In genomic region chr10:26391701-26392695, GRCh38 we compare ENCODE assay signal across 1 cellular context.
TF ChIP-seq lines count a peak whose summit lies in the region.

No MANE protein-coding gene starts in this region.

TF ChIP-seq in HepG2, 621 proteins besides CTCF, POLR2A, EP300 and RAD21 (continued from another document):
- no peak for TF ChIP-seq GMEB1 (CRISPR knock-in tag; IDR thresholded peaks at IDR 0.05; ENCODE audit: borderline replicate concordance)
- TF ChIP-seq ZNF343 (CRISPR knock-in tag; IDR thresholded peaks at IDR 0.05), result no peak
- TF ChIP-seq SRF (IDR thresholded peaks at IDR 0.05; ENCODE audit: low read depth, low read length), result no peak
